In genomic region chr7:22435105-22435504, GRCh38 we compare ENCODE assay signal across 12 cellular contexts.
A peak's percentile ranks its signal among the peaks of the same experiment; 100 is the strongest.
DNase-seq lines count a peak whose midpoint lies in the region; ATAC-seq, FAIRE-seq and TF ChIP-seq lines count a peak whose summit lies in the region.
"Had no signal": no experiment of that assay in that cellular context is flagged by ENCODE, and none has a peak within 500 bp of the region (broad histone marks: within the 10 kb centered on the region; RNA-seq: fewer than 3 reads in every experiment).

No MANE protein-coding gene starts in this region.

- peaks cover 19% of the 10 kb centered on the region for H3K36me3 ChIP-seq in OCI-LY3 (replicated peaks; ENCODE audit: low read depth, low read length)
- H3K36me3 ChIP-seq: uterus had no signal

- no peak for TF ChIP-seq CTCF in OCI-LY3 (IDR thresholded peaks at IDR 0.05; ENCODE audit: low read depth, low read length)

- no peaks in the 10 kb centered on the region for H3K27me3 ChIP-seq in OCI-LY3 (ENCODE audit: low read depth, low read length)
- H3K27me3 ChIP-seq: uterus had no signal

- H3K4me2 ChIP-seq in OCI-LY3 (ENCODE audit: low read length), result peak overlapping the region; percentile 18

- DNase-seq in GM18507 (ENCODE audit: extremely low spot score, insufficient read length, low read depth) (no peak), mesenteric fat pad (ENCODE audit: low spot score) (no peak), NCI-H1930 (lab: John Stamatoyannopoulos, UW) (no peak), NCI-H82 (lab: John Stamatoyannopoulos, UW) (no peak), HPDE6-E6E7 (ENCODE audit: extremely low spot score) (no peak)
- DNase-seq: cortex of kidney, HFFc6, hippocampal formation, uterus had no signal

- no peak overlapping the region for H3K4me3 ChIP-seq in OCI-LY3 (ENCODE audit: low read length)
- H3K4me3 ChIP-seq: uterus had no signal

- no peak overlapping the region for H2AFZ ChIP-seq in OCI-LY3 (ENCODE audit: low read depth, low read length)

- H3K27ac ChIP-seq in OCI-LY3 (ENCODE audit: low read length), result no peak overlapping the region
- H3K27ac ChIP-seq: uterus had no signal

- H3K4me1 ChIP-seq in OCI-LY3 (ENCODE audit: low read length), result peaks cover 26% of the 10 kb centered on the region
- H3K4me1 ChIP-seq: uterus had no signal

- H3K79me2 ChIP-seq in OCI-LY3 (ENCODE audit: low read length), result no peaks in the 10 kb centered on the region

- peak; percentile 85 for FAIRE-seq in GM18507 (lab: Jason Lieb, UNC)

- H3K9ac ChIP-seq in OCI-LY3 (ENCODE audit: low read length), result no peak overlapping the region

- H4K20me1 ChIP-seq in OCI-LY3 (ENCODE audit: insufficient read depth, low read length), result peaks cover 4% of the 10 kb centered on the region

- H3K9me3 ChIP-seq in OCI-LY3 (ENCODE audit: insufficient read depth, low read length), result no peaks in the 10 kb centered on the region
- H3K9me3 ChIP-seq: uterus had no signal

- ATAC-seq in GM21360 (IDR thresholded peaks at IDR 0.05; ENCODE audit: unreplicated experiment), result peak; percentile 79
- ATAC-seq in HG03060 (IDR thresholded peaks at IDR 0.05; ENCODE audit: low read depth, unreplicated experiment), result peak; percentile 56
